In the genomic region with DNA sequence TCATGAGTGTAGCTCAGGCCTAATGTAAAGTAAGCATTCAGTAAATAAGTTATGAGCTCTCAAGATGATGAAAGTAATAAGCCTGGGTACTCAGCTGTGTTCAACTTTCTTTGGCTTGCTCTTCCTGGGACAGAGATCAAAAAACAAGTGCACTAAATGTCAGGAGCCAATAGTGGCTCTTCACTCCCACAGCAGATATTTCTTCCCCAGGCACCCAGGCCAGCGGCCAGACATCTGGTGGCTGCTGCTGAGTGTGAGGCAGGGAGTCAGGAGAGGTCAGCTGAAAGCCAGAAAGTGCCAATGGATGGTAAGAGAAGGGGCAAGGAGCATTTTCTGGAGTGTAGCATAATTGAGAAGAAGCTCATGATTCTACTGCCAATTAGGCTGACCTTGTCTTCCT, we compare ENCODE assay signal across 26 cellular contexts. TPM values are rescaled to one million over a fixed set of nuclear protein-coding genes. Genes with fewer than 3 reads are reported as not detected.
A peak's percentile ranks its signal among the peaks of the same experiment; 100 is the strongest.
DNase-seq lines count a peak whose midpoint lies in the region; ATAC-seq and TF ChIP-seq lines count a peak whose summit lies in the region.
"Had no signal": no experiment of that assay in that cellular context is flagged by ENCODE, and none has a peak within 500 bp of the region (broad histone marks: within the 10 kb centered on the region; RNA-seq: fewer than 3 reads in every experiment).

No MANE protein-coding gene starts in this region.

- DNase-seq in Right ventricle myocardium inferior (ENCODE audit: missing footprints) = no peak
- no peak for DNase-seq in cardiac septum (ENCODE audit: low spot score)
- DNase-seq in heart left ventricle = peak in 3 of 5 donors; percentile 22 to 70 (median 49)
- DNase-seq in right cardiac atrium = peak in 2 of 3 donors; percentile 67 to 71
- DNase-seq in type B pancreatic cell (ENCODE audit: extremely low spot score, unreplicated experiment) = peak; percentile 24
- DNase-seq in amygdala (lab: John Stamatoyannopoulos, UW) = no peak
- DNase-seq in superior temporal gyrus (ENCODE audit: extremely low spot score) = no peak
- no peak for DNase-seq in NCI-H2029 treated with DMSO at 0.1 percent for 48 hours (lab: John Stamatoyannopoulos, UW)
- DNase-seq: ACHN; CD4-positive, CD25-positive, alpha-beta regulatory T cell; GM23248; H7; NCI-H1092 treated with DMSO at 0.1 percent for 48 hours; NCI-H1436; NCI-H187 treated with DMSO at 0.1 percent for 48 hours; NCI-H2107; NCI-H446 treated with DMSO at 0.1 percent for 48 hours; NCI-H526; NCI-H82; NK-92 treated with Interleukin-12 subunit alpha and Interleukin-12 subunit beta, amount 100 ng/mL, for 24 hours; PC-9; RPMI8226; SHP77 treated with DMSO at 0.1 percent for 48 hours had no signal

- no peak overlapping the region for H3K27ac ChIP-seq in heart left ventricle
- peak overlapping the region; percentile 13 for H3K27ac ChIP-seq in right cardiac atrium (ENCODE audit: low read length)
- H3K27ac ChIP-seq: 22Rv1, GM23248, KMS-11, PC-9 had no signal

- H3K36me3 Mint-ChIP-seq in type B pancreatic cell = no peaks in the 10 kb centered on the region
- H3K36me3 Mint-ChIP-seq: CD4-positive, CD25-positive, alpha-beta regulatory T cell had no signal

- WGBS in heart left ventricle, 4 donors = 37 to 56% (median 49%) methylated on average over 1 of the region's 1 CpG
- WGBS in right cardiac atrium = 54% methylated on average over 1 of the region's 1 CpG

- no peaks in the 10 kb centered on the region for H3K4me1 Mint-ChIP-seq in type B pancreatic cell (ENCODE audit: unreplicated experiment)
- H3K4me1 Mint-ChIP-seq: CD4-positive, CD25-positive, alpha-beta regulatory T cell; IgD-negative memory B cell had no signal

- no peaks in the 10 kb centered on the region for H3K36me3 ChIP-seq in heart left ventricle

- peaks cover 25% of the 10 kb centered on the region for H3K27me3 Mint-ChIP-seq in type B pancreatic cell

- H3K9me3 ChIP-seq in heart left ventricle (peaks cover 0 to 8% (median 0%) of the 10 kb centered on the region in 12 donors), right cardiac atrium (ENCODE audit: control insufficient read depth, low read length) (no peaks in the 10 kb centered on the region)

- no peak overlapping the region for H3K4me3 Mint-ChIP-seq in type B pancreatic cell
- H3K4me3 Mint-ChIP-seq: CD4-positive, CD25-positive, alpha-beta regulatory T cell; IgD-negative memory B cell had no signal

- H3K4me1 ChIP-seq in heart left ventricle = peaks cover 0 to 16% (median 3%) of the 10 kb centered on the region in 12 donors
- peaks cover 9% of the 10 kb centered on the region for H3K4me1 ChIP-seq in right cardiac atrium (ENCODE audit: control insufficient read depth, insufficient read depth, low read length)

- no peak overlapping the region for H3K4me3 ChIP-seq in heart left ventricle
- no peak overlapping the region for H3K4me3 ChIP-seq in right cardiac atrium (ENCODE audit: low read length)
- H3K4me3 ChIP-seq: GM23248, PC-9 had no signal

- H3K9me3 Mint-ChIP-seq in type B pancreatic cell = no peaks in the 10 kb centered on the region

- TF ChIP-seq POLR2A in heart left ventricle (IDR thresholded peaks at IDR 0.05) = no peak

- intact Hi-C loops in Right ventricle myocardium inferior (cut with DNase I) = no loop called here
- intact Hi-C loops in cardiac septum (cut with DNase I) = no loop called here
- intact Hi-C loops in heart left ventricle (cut with DNase I) = loop anchor here in 1 of 10 donors (5.0 kb wide), 1 partner anchor 42 kb away; no protein-coding TSS in a partner anchor
- intact Hi-C loops in right cardiac atrium (cut with DNase I) = no loop called here

- TF ChIP-seq CTCF in heart left ventricle (IDR thresholded peaks at IDR 0.05) (no peak), type B pancreatic cell (conservative IDR thresholded peaks at IDR 0.05) (no peak)

- no peak overlapping the region for H3K27ac Mint-ChIP-seq in type B pancreatic cell
- H3K27ac Mint-ChIP-seq: CD4-positive, CD25-positive, alpha-beta regulatory T cell; IgD-negative memory B cell had no signal

- H3K27me3 ChIP-seq in heart left ventricle (peaks cover 0 to 9% (median 0%) of the 10 kb centered on the region in 9 donors), right cardiac atrium (ENCODE audit: control insufficient read depth, insufficient read depth) (no peaks in the 10 kb centered on the region)

- ATAC-seq in Right ventricle myocardium inferior (peak; percentile 90), heart left ventricle (peak; percentile 81 to 93 (median 90)), right cardiac atrium (peak; percentile 82 to 84)

RNA-seq across cellular contexts. Expression of gene ITGA11, which starts 18.2 kb away (rescaled TPM):
- total RNA-seq in Right ventricle myocardium inferior (32.6 TPM), cardiac septum (9.3 TPM), heart left ventricle (10 to 100 TPM in 6 of 9 donors, 1 to 10 TPM in 3; 7.8 to 35.5 (median 12.8) TPM), right cardiac atrium (10 to 100 TPM; 20.1 to 34.0 (median 21.2) TPM), type B pancreatic cell (ENCODE audit: low replicate concordance) (0.26 and 0.92 TPM in 2 replicates)
- polyA plus RNA-seq in heart left ventricle (1 to 10 TPM; 2.1 to 5.9 TPM), right cardiac atrium (11.6 TPM)
- total RNA-seq: CD4-positive, CD25-positive, alpha-beta regulatory T cell had no signal
- polyA plus RNA-seq: IgD-negative memory B cell had no signal

Comparison
In these comparisons a context has a peak if more than half of its experiments do, and no peak if none do; other contexts are left out.
1. DNase-seq: peak in heart left ventricle (3 of 5), right cardiac atrium (2 of 3) and type B pancreatic cell (single experiment); none in Right ventricle myocardium inferior (single experiment), cardiac septum (single experiment), amygdala (0 of 56), superior temporal gyrus (single experiment) and NCI-H2029 treated with DMSO at 0.1 percent for 48 hours (single experiment).
2. Peak in every context shown above with its lines, with median percentiles within 50 percentile points of each other: ATAC-seq.